ENCODE assay signal across 24 cellular contexts in the genomic region with DNA sequence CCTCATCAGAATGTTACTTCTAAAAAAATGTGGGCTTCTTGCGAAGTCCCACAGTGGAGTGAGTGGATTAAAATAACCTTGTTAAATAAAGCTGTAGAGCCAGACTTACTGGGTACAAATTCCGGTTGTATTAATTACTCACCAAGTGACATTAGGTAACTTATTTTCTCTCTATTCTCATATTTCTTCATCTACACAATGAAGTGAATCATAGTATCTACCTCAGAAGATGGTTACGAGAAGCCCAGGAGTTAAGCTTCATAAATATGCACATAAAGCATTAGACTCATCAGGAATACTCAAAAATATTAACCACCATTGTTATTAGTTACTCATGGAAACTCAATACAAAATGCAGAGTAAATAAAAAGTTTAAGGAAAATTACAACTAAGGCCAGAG. TPM values are rescaled to one million over a fixed set of nuclear protein-coding genes. Genes with fewer than 3 reads are reported as not detected.
"Had no signal": no experiment of that assay in that cellular context is flagged by ENCODE, and none has a peak within 500 bp of the region (broad histone marks: within the 10 kb centered on the region; RNA-seq: fewer than 3 reads in every experiment).

No MANE protein-coding gene starts in this region.

- H3K9ac ChIP-seq: KMS-11 had no signal

- H3K4me3 Mint-ChIP-seq: activated CD4-positive, alpha-beta T cell treated with anti-CD3 and anti-CD28 coated beads, Interleukin-2, amount 10 ng/mL, durations not matched to agents 24 days and 14 days; activated CD8-positive, alpha-beta memory T cell treated with anti-CD3 and anti-CD28 coated beads, Interleukin-2, amount 10 ng/mL, durations not matched to agents 7 days and 5 days; activated naive CD4-positive, alpha-beta T cell treated with anti-CD3 and anti-CD28 coated beads for 36 hours; activated naive CD8-positive, alpha-beta T cell; activated T-cell treated with anti-CD3 and anti-CD28 coated beads, Interleukin-2, amount 50 U/mL, for 24 hours; IgD-negative memory B cell; T-helper 17 cell; WTC11 had no signal

- H3K27me3 Mint-ChIP-seq: activated CD4-positive, alpha-beta T cell treated with anti-CD3 and anti-CD28 coated beads, Interleukin-2, amount 10 ng/mL, durations not matched to agents 24 days and 14 days; activated CD8-positive, alpha-beta memory T cell treated with anti-CD3 and anti-CD28 coated beads, Interleukin-2, amount 10 ng/mL, durations not matched to agents 7 days and 5 days; activated T-cell treated with anti-CD3 and anti-CD28 coated beads, Interleukin-2, amount 50 U/mL, for 24 hours; IgD-negative memory B cell; T-helper 17 cell had no signal

- H3K4me2 ChIP-seq: KMS-11 had no signal

- H3K36me3 Mint-ChIP-seq: activated CD8-positive, alpha-beta memory T cell treated with anti-CD3 and anti-CD28 coated beads, Interleukin-2, amount 10 ng/mL, durations not matched to agents 7 days and 5 days; activated naive CD8-positive, alpha-beta T cell; IgD-negative memory B cell; WTC11 had no signal

- H3K36me3 ChIP-seq: brain microvascular endothelial cell had no signal

- H3K27me3 ChIP-seq: brain microvascular endothelial cell had no signal

- H3K27ac Mint-ChIP-seq: activated CD4-positive, alpha-beta T cell treated with anti-CD3 and anti-CD28 coated beads, Interleukin-2, amount 10 ng/mL, durations not matched to agents 24 days and 14 days; activated CD8-positive, alpha-beta memory T cell treated with anti-CD3 and anti-CD28 coated beads, Interleukin-2, amount 10 ng/mL, durations not matched to agents 7 days and 5 days; activated naive CD4-positive, alpha-beta T cell treated with anti-CD3 and anti-CD28 coated beads for 36 hours; activated naive CD8-positive, alpha-beta T cell; activated T-cell treated with anti-CD3 and anti-CD28 coated beads, Interleukin-2, amount 50 U/mL, for 24 hours; IgD-negative memory B cell; T-helper 17 cell; WTC11 had no signal

- H3K4me1 Mint-ChIP-seq: activated CD4-positive, alpha-beta T cell treated with anti-CD3 and anti-CD28 coated beads, Interleukin-2, amount 10 ng/mL, durations not matched to agents 24 days and 14 days; activated CD8-positive, alpha-beta memory T cell treated with anti-CD3 and anti-CD28 coated beads, Interleukin-2, amount 10 ng/mL, durations not matched to agents 7 days and 5 days; IgD-negative memory B cell; T-helper 17 cell had no signal

- H3K9me3 Mint-ChIP-seq: activated CD4-positive, alpha-beta T cell treated with anti-CD3 and anti-CD28 coated beads, Interleukin-2, amount 10 ng/mL, durations not matched to agents 24 days and 14 days; activated naive CD4-positive, alpha-beta T cell treated with anti-CD3 and anti-CD28 coated beads for 36 hours; activated T-cell treated with anti-CD3 and anti-CD28 coated beads, Interleukin-2, amount 50 U/mL, for 24 hours; IgD-negative memory B cell; WTC11 had no signal

- ATAC-seq: activated CD8-positive, alpha-beta memory T cell treated with anti-CD3 and anti-CD28 coated beads, Interleukin-2, amount 10 ng/mL, durations not matched to agents 7 days and 5 days; T-helper 17 cell; WTC11 had no signal

- H3K27ac ChIP-seq: brain microvascular endothelial cell, KMS-11 had no signal

- DNase-seq: activated CD4-positive, alpha-beta T cell treated with anti-CD3 and anti-CD28 coated beads, Interleukin-2, amount 10 ng/mL, durations not matched to agents 24 days and 14 days; activated CD4-positive, alpha-beta T cell treated with anti-CD3 and anti-CD28 coated beads, Interleukin-2, amount 50 U/mL, for 48 hours; activated CD4-positive, CD25-positive, alpha-beta regulatory T cell treated with anti-CD3 and anti-CD28 coated beads, Interleukin-2, amount 50 U/mL, for 72 hours; activated CD8-positive, alpha-beta memory T cell treated with anti-CD3 and anti-CD28 coated beads, Interleukin-2, amount 10 ng/mL, durations not matched to agents 7 days and 5 days; activated gamma-delta T cell; activated naive CD4-positive, alpha-beta T cell treated with anti-CD3 and anti-CD28 coated beads for 36 hours; activated T-cell treated with anti-CD3 and anti-CD28 coated beads, Interleukin-2, amount 50 U/mL, for 24 hours; brain microvascular endothelial cell; MM.1S; NCI-H1105; NCI-H1436; NCI-H1694 treated with DMSO at 0.1 percent for 48 hours; NCI-H2029 treated with DMSO at 0.1 percent for 48 hours; NCI-H345; NCI-H510A treated with DMSO at 0.1 percent for 48 hours; NK-92 treated with Interleukin-12 subunit alpha and Interleukin-12 subunit beta, amount 100 ng/mL, for 24 hours; OCI-M1; SHP77 treated with DMSO at 0.1 percent for 48 hours; T-helper 17 cell; T-helper 9 cell had no signal

RNA-seq across cellular contexts. Expression of gene HNMT, which starts 52.4 kb away (rescaled TPM):
- total RNA-seq: activated CD4-positive, alpha-beta T cell treated with anti-CD3 and anti-CD28 coated beads, Interleukin-2, amount 10 ng/mL, durations not matched to agents 24 days and 14 days; activated CD8-positive, alpha-beta memory T cell treated with anti-CD3 and anti-CD28 coated beads, Interleukin-2, amount 10 ng/mL, durations not matched to agents 7 days and 5 days; activated naive CD4-positive, alpha-beta T cell treated with anti-CD3 and anti-CD28 coated beads for 36 hours had no signal
- polyA plus RNA-seq: IgD-negative memory B cell had no signal
